Comparison of ENCODE assay signal across 1 cellular context in the genomic region with DNA sequence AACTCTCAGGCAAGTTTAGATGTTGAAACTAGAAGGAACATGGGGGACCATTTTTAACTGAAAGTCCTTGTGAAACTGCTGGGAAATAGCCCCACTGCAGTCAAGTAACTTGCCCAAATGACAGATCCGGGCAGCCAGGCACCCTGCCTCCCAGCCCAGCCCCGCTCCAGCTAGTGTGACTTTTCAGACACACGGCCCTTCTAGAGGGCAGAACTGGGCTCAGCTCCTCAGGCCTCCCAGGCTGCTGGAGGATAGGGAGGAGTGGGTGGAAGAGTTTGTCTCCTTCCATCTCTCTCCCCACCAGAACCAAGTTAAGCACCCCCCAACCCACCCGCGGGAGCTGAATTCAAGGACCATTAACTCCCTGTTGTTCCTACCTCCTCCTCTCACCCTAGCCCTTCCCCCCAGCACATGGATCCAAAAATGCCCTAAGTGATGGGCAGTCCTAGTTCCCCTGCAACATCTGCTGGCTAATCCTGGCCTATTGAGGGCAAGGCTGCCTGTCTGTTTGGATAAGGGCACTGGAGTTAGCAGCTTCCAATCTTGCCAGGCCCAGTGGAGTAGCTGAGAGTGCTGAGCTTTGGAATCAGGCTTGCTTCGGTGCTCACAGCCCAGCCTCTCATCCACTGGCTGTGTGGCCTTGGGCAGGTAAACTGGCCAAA.
TF ChIP-seq lines count a peak whose summit lies in the region.

No MANE protein-coding gene starts in this region.

TF ChIP-seq in GM23338, 12 proteins besides CTCF, POLR2A, EP300 and RAD21 (continued from another document):
- TF ChIP-seq, protein P1, sequence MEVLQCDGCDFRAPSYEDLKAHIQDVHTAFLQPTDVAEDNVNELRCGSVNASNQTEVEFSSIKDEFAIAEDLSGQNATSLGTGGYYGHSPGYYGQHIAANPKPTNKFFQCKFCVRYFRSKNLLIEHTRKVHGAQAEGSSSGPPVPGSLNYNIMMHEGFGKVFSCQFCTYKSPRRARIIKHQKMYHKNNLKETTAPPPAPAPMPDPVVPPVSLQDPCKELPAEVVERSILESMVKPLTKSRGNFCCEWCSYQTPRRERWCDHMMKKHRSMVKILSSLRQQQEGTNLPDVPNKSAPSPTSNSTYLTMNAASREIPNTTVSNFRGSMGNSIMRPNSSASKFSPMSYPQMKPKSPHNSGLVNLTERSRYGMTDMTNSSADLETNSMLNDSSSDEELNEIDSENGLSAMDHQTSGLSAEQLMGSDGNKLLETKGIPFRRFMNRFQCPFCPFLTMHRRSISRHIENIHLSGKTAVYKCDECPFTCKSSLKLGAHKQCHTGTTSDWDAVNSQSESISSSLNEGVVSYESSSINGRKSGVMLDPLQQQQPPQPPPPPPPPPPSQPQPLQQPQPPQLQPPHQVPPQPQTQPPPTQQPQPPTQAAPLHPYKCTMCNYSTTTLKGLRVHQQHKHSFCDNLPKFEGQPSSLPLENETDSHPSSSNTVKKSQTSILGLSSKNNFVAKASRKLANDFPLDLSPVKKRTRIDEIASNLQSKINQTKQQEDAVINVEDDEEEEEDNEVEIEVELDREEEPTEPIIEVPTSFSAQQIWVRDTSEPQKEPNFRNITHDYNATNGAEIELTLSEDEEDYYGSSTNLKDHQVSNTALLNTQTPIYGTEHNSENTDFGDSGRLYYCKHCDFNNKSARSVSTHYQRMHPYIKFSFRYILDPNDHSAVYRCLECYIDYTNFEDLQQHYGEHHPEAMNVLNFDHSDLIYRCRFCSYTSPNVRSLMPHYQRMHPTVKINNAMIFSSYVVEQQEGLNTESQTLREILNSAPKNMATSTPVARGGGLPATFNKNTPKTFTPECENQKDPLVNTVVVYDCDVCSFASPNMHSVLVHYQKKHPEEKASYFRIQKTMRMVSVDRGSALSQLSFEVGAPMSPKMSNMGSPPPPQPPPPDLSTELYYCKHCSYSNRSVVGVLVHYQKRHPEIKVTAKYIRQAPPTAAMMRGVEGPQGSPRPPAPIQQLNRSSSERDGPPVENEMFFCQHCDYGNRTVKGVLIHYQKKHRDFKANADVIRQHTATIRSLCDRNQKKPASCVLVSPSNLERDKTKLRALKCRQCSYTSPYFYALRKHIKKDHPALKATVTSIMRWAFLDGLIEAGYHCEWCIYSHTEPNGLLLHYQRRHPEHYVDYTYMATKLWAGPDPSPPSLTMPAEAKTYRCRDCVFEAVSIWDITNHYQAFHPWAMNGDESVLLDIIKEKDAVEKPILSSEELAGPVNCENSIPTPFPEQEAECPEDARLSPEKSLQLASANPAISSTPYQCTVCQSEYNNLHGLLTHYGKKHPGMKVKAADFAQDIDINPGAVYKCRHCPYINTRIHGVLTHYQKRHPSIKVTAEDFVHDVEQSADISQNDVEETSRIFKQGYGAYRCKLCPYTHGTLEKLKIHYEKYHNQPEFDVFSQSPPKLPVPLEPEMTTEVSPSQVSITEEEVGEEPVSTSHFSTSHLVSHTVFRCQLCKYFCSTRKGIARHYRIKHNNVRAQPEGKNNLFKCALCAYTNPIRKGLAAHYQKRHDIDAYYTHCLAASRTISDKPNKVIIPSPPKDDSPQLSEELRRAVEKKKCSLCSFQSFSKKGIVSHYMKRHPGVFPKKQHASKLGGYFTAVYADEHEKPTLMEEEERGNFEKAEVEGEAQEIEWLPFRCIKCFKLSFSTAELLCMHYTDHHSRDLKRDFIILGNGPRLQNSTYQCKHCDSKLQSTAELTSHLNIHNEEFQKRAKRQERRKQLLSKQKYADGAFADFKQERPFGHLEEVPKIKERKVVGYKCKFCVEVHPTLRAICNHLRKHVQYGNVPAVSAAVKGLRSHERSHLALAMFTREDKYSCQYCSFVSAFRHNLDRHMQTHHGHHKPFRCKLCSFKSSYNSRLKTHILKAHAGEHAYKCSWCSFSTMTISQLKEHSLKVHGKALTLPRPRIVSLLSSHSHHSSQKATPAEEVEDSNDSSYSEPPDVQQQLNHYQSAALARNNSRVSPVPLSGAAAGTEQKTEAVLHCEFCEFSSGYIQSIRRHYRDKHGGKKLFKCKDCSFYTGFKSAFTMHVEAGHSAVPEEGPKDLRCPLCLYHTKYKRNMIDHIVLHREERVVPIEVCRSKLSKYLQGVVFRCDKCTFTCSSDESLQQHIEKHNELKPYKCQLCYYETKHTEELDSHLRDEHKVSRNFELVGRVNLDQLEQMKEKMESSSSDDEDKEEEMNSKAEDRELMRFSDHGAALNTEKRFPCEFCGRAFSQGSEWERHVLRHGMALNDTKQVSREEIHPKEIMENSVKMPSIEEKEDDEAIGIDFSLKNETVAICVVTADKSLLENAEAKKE (CRISPR knock-in tag; IDR thresholded peaks at IDR 0.05) = no peak
TF ChIP-seq in GM23338: peak in this region for 0.
